22 cellular contexts compared by ENCODE assay signal in genomic region chr18:3218817-3219216, GRCh38. TPM values are rescaled to one million over a fixed set of nuclear protein-coding genes. Genes with fewer than 3 reads are reported as not detected.
DNase-seq lines count a peak whose midpoint lies in the region; ATAC-seq and TF ChIP-seq lines count a peak whose summit lies in the region.
"Had no signal": no experiment of that assay in that cellular context is flagged by ENCODE, and none has a peak within 500 bp of the region (broad histone marks: within the 10 kb centered on the region; RNA-seq: fewer than 3 reads in every experiment).

No MANE protein-coding gene starts in this region.

- no peak overlapping the region for H3K27ac ChIP-seq in endodermal cell (ENCODE audit: low read depth, low read length)
- peak overlapping the region; percentile 98 for H3K27ac ChIP-seq in skeletal muscle tissue (ENCODE audit: low read depth, low read length)
- H3K27ac ChIP-seq: left lung had no signal

- no peak overlapping the region for H3K27ac Mint-ChIP-seq in endodermal cell
- no peak overlapping the region for H3K27ac Mint-ChIP-seq in activated CD4-positive, alpha-beta memory T cell treated with anti-CD3 and anti-CD28 coated beads, Interleukin-2, amount 10 ng/mL, durations not matched to agents 7 days and 5 days
- H3K27ac Mint-ChIP-seq: activated naive CD4-positive, alpha-beta T cell treated with anti-CD3 and anti-CD28 coated beads, Interleukin-2, amount 10 ng/mL, durations not matched to agents 7 days and 5 days; CD4-positive, alpha-beta T cell; dendritic cell treated with granulocyte-macrophage colony-stimulating factor and Interleukin-4, amounts not matched to agents 40 ng/mL and 50 ng/mL, for 4 days; naive B cell had no signal

- DNase-seq in NCI-H82 treated with DMSO at 0.1 percent for 48 hours (lab: John Stamatoyannopoulos, UW; ENCODE audit: unreplicated experiment) (peak; percentile 27), endodermal cell (no peak), midbrain (lab: John Stamatoyannopoulos, UW) (peak; percentile 26)
- no peak for DNase-seq in activated CD4-positive, alpha-beta memory T cell treated with anti-CD3 and anti-CD28 coated beads, Interleukin-2, amount 10 ng/mL, durations not matched to agents 7 days and 5 days
- DNase-seq: activated CD4-positive, alpha-beta T cell treated with anti-CD3 and anti-CD28 coated beads, Interleukin-2, amount 50 U/mL, for 48 hours; activated naive CD4-positive, alpha-beta T cell treated with anti-CD3 and anti-CD28 coated beads, Interleukin-2, amount 10 ng/mL, durations not matched to agents 7 days and 5 days; activated T-cell treated with anti-CD3 and anti-CD28 coated beads, Interleukin-2, amount 50 U/mL, for 1 hour; CD4-positive, alpha-beta T cell; DMS53; left lung; naive B cell; NCI-H1417 treated with DMSO at 0.1 percent for 48 hours; NCI-H2171 treated with DMSO at 0.1 percent for 48 hours; NCI-H774; Peyer's patch had no signal

- H3K36me3 Mint-ChIP-seq in endodermal cell (ENCODE audit: low read depth), result no peaks in the 10 kb centered on the region
- H3K36me3 Mint-ChIP-seq in activated CD4-positive, alpha-beta memory T cell treated with anti-CD3 and anti-CD28 coated beads, Interleukin-2, amount 10 ng/mL, durations not matched to agents 7 days and 5 days (ENCODE audit: low read depth), result no peaks in the 10 kb centered on the region
- H3K36me3 Mint-ChIP-seq: activated naive CD4-positive, alpha-beta T cell treated with anti-CD3 and anti-CD28 coated beads, Interleukin-2, amount 10 ng/mL, durations not matched to agents 7 days and 5 days had no signal

- H3K4me1 ChIP-seq in endodermal cell (ENCODE audit: control insufficient read depth, insufficient read depth, low read length), result peaks cover 23% of the 10 kb centered on the region
- H3K4me1 ChIP-seq in skeletal muscle tissue (ENCODE audit: control insufficient read depth in 3 of 3, insufficient read depth in 3 of 3, low read length in 3 of 3), result peaks cover 32 to 44% (median 40%) of the 10 kb centered on the region in 3 donors
- H3K4me1 ChIP-seq: left lung had no signal

- H3K27me3 Mint-ChIP-seq in endodermal cell (ENCODE audit: insufficient read depth), result no peaks in the 10 kb centered on the region
- no peaks in the 10 kb centered on the region for H3K27me3 Mint-ChIP-seq in activated CD4-positive, alpha-beta memory T cell treated with anti-CD3 and anti-CD28 coated beads, Interleukin-2, amount 10 ng/mL, durations not matched to agents 7 days and 5 days
- H3K27me3 Mint-ChIP-seq: activated naive CD4-positive, alpha-beta T cell treated with anti-CD3 and anti-CD28 coated beads, Interleukin-2, amount 10 ng/mL, durations not matched to agents 7 days and 5 days; CD4-positive, alpha-beta T cell; dendritic cell treated with granulocyte-macrophage colony-stimulating factor and Interleukin-4, amounts not matched to agents 40 ng/mL and 50 ng/mL, for 4 days; naive B cell; stimulated activated memory B cell treated with anti-CD40 and anti-IgM and Interleukin-4, amounts not matched to agents 10 μg/mL and 1 μg/mL and 100 μg/mL, for 72 hours had no signal

- POLR2A ChIA-PET in activated CD4-positive, alpha-beta memory T cell treated with anti-CD3 and anti-CD28 coated beads, Interleukin-2, amount 10 ng/mL, durations not matched to agents 7 days and 5 days (lab: Charles Lee), result no interaction called here

- ATAC-seq in HG03469 (IDR thresholded peaks at IDR 0.05; ENCODE audit: unreplicated experiment) (no peak), HG03520 (IDR thresholded peaks at IDR 0.05; ENCODE audit: unreplicated experiment) (no peak), HG03442 (IDR thresholded peaks at IDR 0.05; ENCODE audit: unreplicated experiment) (no peak)
- ATAC-seq: left lung; SK-N-SH treated with all-trans-retinoic acid at 6 μM for 48 hours; stimulated activated memory B cell treated with anti-CD40 and anti-IgM and Interleukin-4, amounts not matched to agents 10 μg/mL and 1 μg/mL and 100 μg/mL, for 72 hours had no signal

- TF ChIP-seq CTCF in endodermal cell (conservative IDR thresholded peaks at IDR 0.05), result no peak

- H3K4me3 Mint-ChIP-seq in endodermal cell, result no peak overlapping the region
- H3K4me3 Mint-ChIP-seq in activated CD4-positive, alpha-beta memory T cell treated with anti-CD3 and anti-CD28 coated beads, Interleukin-2, amount 10 ng/mL, durations not matched to agents 7 days and 5 days, result no peak overlapping the region
- H3K4me3 Mint-ChIP-seq: activated naive CD4-positive, alpha-beta T cell treated with anti-CD3 and anti-CD28 coated beads, Interleukin-2, amount 10 ng/mL, durations not matched to agents 7 days and 5 days; CD4-positive, alpha-beta T cell; dendritic cell treated with granulocyte-macrophage colony-stimulating factor and Interleukin-4, amounts not matched to agents 40 ng/mL and 50 ng/mL, for 4 days; naive B cell; stimulated activated memory B cell treated with anti-CD40 and anti-IgM and Interleukin-4, amounts not matched to agents 10 μg/mL and 1 μg/mL and 100 μg/mL, for 72 hours had no signal

- H3K4me3 ChIP-seq in endodermal cell (ENCODE audit: low read length) (peak overlapping the region; percentile 43), skeletal muscle tissue (ENCODE audit: low read length in 3 of 3) (peak overlapping the region; percentile 71 to 93 (median 77))
- H3K4me3 ChIP-seq: left lung had no signal

- CTCF ChIA-PET in activated CD4-positive, alpha-beta memory T cell treated with anti-CD3 and anti-CD28 coated beads, Interleukin-2, amount 10 ng/mL, durations not matched to agents 7 days and 5 days (lab: Charles Lee), result no interaction called here

- H3K36me3 ChIP-seq in endodermal cell (ENCODE audit: control insufficient read depth, insufficient read depth, low read length) (no peaks in the 10 kb centered on the region), skeletal muscle tissue (ENCODE audit: control insufficient read depth in 3 of 3, insufficient read depth in 3 of 3, low read length in 3 of 3) (peaks cover 13 to 25% (median 23%) of the 10 kb centered on the region in 3 donors)
- H3K36me3 ChIP-seq: left lung, Peyer's patch had no signal

- WGBS in endodermal cell (ENCODE audit: insufficient coverage in 1 of 2, insufficient read length in 1 of 2), 2 experiments, result 53% methylated on average over 2 of the region's 2 CpGs; no CpG with 5 or more reads in 1 of the 2 experiments

- H3K9me3 Mint-ChIP-seq in endodermal cell, result no peaks in the 10 kb centered on the region
- no peaks in the 10 kb centered on the region for H3K9me3 Mint-ChIP-seq in activated CD4-positive, alpha-beta memory T cell treated with anti-CD3 and anti-CD28 coated beads, Interleukin-2, amount 10 ng/mL, durations not matched to agents 7 days and 5 days
- H3K9me3 Mint-ChIP-seq: activated naive CD4-positive, alpha-beta T cell treated with anti-CD3 and anti-CD28 coated beads, Interleukin-2, amount 10 ng/mL, durations not matched to agents 7 days and 5 days; CD4-positive, alpha-beta T cell; dendritic cell treated with granulocyte-macrophage colony-stimulating factor and Interleukin-4, amounts not matched to agents 40 ng/mL and 50 ng/mL, for 4 days had no signal

- H3K27me3 ChIP-seq in endodermal cell (ENCODE audit: control insufficient read depth, insufficient read depth, low read length, poor library complexity, severe bottlenecking) (no peaks in the 10 kb centered on the region), skeletal muscle tissue (ENCODE audit: control insufficient read depth in 3 of 3, insufficient read depth in 3 of 3, low read length in 3 of 3) (no peaks in the 10 kb centered on the region)
- H3K27me3 ChIP-seq: left lung, Peyer's patch had no signal

- H3K4me1 Mint-ChIP-seq in endodermal cell, result peaks cover 39% of the 10 kb centered on the region
- peaks cover 8% of the 10 kb centered on the region for H3K4me1 Mint-ChIP-seq in activated CD4-positive, alpha-beta memory T cell treated with anti-CD3 and anti-CD28 coated beads, Interleukin-2, amount 10 ng/mL, durations not matched to agents 7 days and 5 days
- H3K4me1 Mint-ChIP-seq: naive B cell; stimulated activated memory B cell treated with anti-CD40 and anti-IgM and Interleukin-4, amounts not matched to agents 10 μg/mL and 1 μg/mL and 100 μg/mL, for 72 hours had no signal

- H3K9ac ChIP-seq in endodermal cell (ENCODE audit: extremely low read depth, low read length, poor library complexity, severe bottlenecking) (peak overlapping the region; percentile 34), skeletal muscle tissue (ENCODE audit: low read depth in 1 of 3, low read length in 3 of 3) (peak overlapping the region; percentile 95)

- H3K9me3 ChIP-seq in endodermal cell (ENCODE audit: control insufficient read depth, low read length), result peaks cover 16% of the 10 kb centered on the region
- no peaks in the 10 kb centered on the region for H3K9me3 ChIP-seq in skeletal muscle tissue (ENCODE audit: control insufficient read depth in 3 of 3, low read length in 3 of 3)
- H3K9me3 ChIP-seq: left lung, Peyer's patch had no signal

RNA-seq across cellular contexts. Expression of gene MYOM1, which starts 1.0 kb away (rescaled TPM):
- total RNA-seq in endodermal cell, result under 1 TPM; 0.49 to 0.88 TPM
- polyA plus RNA-seq in endodermal cell (2013, experiment 1 of 2), result 0.43 TPM
- 0.37 TPM for polyA plus RNA-seq in endodermal cell (2013, experiment 2 of 2)
- 661 TPM for total RNA-seq in skeletal muscle tissue
- 1 to 10 TPM; 1.7 to 2.4 TPM for total RNA-seq in activated CD4-positive, alpha-beta memory T cell treated with anti-CD3 and anti-CD28 coated beads, Interleukin-2, amount 10 ng/mL, durations not matched to agents 7 days and 5 days

RNA-seq across cellular contexts. Expression of gene MYL12A, which starts 28.8 kb away (rescaled TPM):
- total RNA-seq in endodermal cell (100 to 1,000 TPM; 267 to 271 TPM), skeletal muscle tissue (694 TPM)
- polyA plus RNA-seq in endodermal cell (2013, experiment 1 of 2), result 246 TPM
- 268 TPM for polyA plus RNA-seq in endodermal cell (2013, experiment 2 of 2)
- total RNA-seq in activated CD4-positive, alpha-beta memory T cell treated with anti-CD3 and anti-CD28 coated beads, Interleukin-2, amount 10 ng/mL, durations not matched to agents 7 days and 5 days, result 1,000 to 10,000 TPM; 1,118 to 1,119 TPM

RNA-seq across cellular contexts. Expression of gene MYL12B, which starts 43.1 kb away (rescaled TPM):
- total RNA-seq in endodermal cell, result 100 to 1,000 TPM; 190 to 198 TPM
- polyA plus RNA-seq in endodermal cell (2013, experiment 1 of 2), result 207 TPM
- 210 TPM for polyA plus RNA-seq in endodermal cell (2013, experiment 2 of 2)
- total RNA-seq in skeletal muscle tissue, result 178 TPM
- 100 to 1,000 TPM; 371 to 378 TPM for total RNA-seq in activated CD4-positive, alpha-beta memory T cell treated with anti-CD3 and anti-CD28 coated beads, Interleukin-2, amount 10 ng/mL, durations not matched to agents 7 days and 5 days

Comparison
In these comparisons a context has a peak if more than half of its experiments do, and no peak if none do; other contexts are left out.
1. DNase-seq: peak in NCI-H82 treated with DMSO at 0.1 percent for 48 hours (single experiment) and midbrain (single experiment); none in endodermal cell (single experiment) and activated CD4-positive, alpha-beta memory T cell treated with anti-CD3 and anti-CD28 coated beads, Interleukin-2, amount 10 ng/mL, durations not matched to agents 7 days and 5 days (single experiment).
2. RNA of gene MYOM1, which starts 1.0 kb away (total RNA-seq): 661 TPM in skeletal muscle tissue (single experiment); 1.7 to 2.4 TPM in activated CD4-positive, alpha-beta memory T cell treated with anti-CD3 and anti-CD28 coated beads, Interleukin-2, amount 10 ng/mL, durations not matched to agents 7 days and 5 days and 0.49 to 0.88 TPM in endodermal cell; every median in the first group is over 100 times any median in the second.